Comparison of ENCODE assay signal across 8 cellular contexts in the genomic region with DNA sequence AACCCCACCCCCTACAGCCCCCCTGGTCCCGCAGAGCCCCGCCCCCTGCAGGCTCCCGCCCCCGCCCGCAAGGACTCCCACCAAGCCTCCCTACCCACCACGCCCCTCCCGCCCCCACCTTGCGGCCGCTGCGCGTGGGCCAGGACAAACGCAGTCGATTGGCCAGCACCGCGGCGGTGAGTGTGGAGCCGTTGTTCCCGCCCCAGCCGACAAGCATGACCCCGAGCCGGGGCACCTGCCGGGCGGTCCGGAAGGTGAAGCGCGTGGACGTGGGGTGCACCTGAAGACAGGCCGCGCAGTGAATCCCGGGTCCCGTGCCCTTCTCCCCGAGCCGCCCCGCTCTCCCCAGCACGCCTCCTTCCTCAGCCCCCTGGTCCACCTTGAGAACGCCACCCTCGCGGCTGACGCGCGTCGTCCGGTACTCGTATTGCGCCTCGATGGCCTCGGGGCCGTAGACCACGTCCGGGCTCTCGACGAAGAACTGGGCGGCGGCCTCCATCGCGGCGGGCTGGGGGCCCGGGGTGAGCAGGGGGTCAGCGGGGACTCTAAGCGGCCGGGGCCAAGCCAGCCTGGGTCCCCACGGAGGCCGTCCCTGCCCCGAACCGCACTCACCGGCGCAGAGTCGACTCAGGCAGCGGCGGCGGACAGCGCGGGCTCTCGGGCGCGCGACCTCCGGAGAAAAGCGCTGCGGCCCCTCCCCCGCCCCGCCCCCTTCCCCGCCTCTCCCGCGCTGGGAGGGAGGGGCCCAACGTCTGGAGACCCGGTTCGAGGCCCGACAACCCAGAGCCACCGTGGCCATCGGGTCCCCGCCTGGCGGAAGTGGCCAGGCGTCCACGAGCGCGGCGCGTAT. TPM values are rescaled to one million over a fixed set of nuclear protein-coding genes. Genes with fewer than 3 reads are reported as not detected.
A peak's percentile ranks its signal among the peaks of the same experiment; 100 is the strongest.
DNase-seq lines count a peak whose midpoint lies in the region; ATAC-seq, FAIRE-seq and TF ChIP-seq lines count a peak whose summit lies in the region.

TSS of gene ISYNA1 (minus strand) at position 653 of the 850 bp plus-strand sequence. CDS start at position 499, 154 bp downstream.

- H3K4me3 Mint-ChIP-seq in T-cell (peak within 1 kb of the TSS; percentile 74 to 79 (median 78)), immature natural killer cell (peak within 1 kb of the TSS; percentile 75 to 85 (median 82))

- H3K27ac ChIP-seq in BLaER1 treated with 17β-estradiol and CSF1 and Interleukin-3, amounts not matched to agents 10 nM and 100 nM, result peak within 1 kb of the TSS in 10 of 11 experiments; percentile 53 to 79 (median 70); a peak in 20 of 22 replicates
- peak within 1 kb of the TSS; percentile 53 to 88 (median 82) for H3K27ac ChIP-seq in spleen

- ATAC-seq in T-cell (replicated peaks in 1 of 4) (peak; percentile 25 to 38 (median 32)), HG03196 (IDR thresholded peaks at IDR 0.05; ENCODE audit: unreplicated experiment) (no peak), HG02840 (IDR thresholded peaks at IDR 0.05; ENCODE audit: low FRiP score, unreplicated experiment) (no peak)

- CTCF ChIA-PET in HEK293T (lab: Yijun Ruan, JAX), result no interaction called here
- CTCF ChIA-PET in T-cell (lab: Charles Lee), result interaction anchor here in 1 of 2 donors (0.5 to 0.6 kb wide), 2 partner anchors 15 to 134 kb away, joined by 3 to 7 read pairs; no protein-coding TSS in a partner anchor

- peaks cover 4 to 32% (median 19%) of the 10 kb centered on the region in 11 experiments; a peak in 18 of 22 replicates for H3K36me3 ChIP-seq in BLaER1 treated with 17β-estradiol and CSF1 and Interleukin-3, amounts not matched to agents 10 nM and 100 nM
- H3K36me3 ChIP-seq in bronchial epithelial cell (ENCODE audit: control insufficient read depth, insufficient read depth, low read length) (no peaks in the 10 kb centered on the region), spleen (peaks cover 0 to 17% (median 2%) of the 10 kb centered on the region in 6 donors)

- intact Hi-C loops in spleen (cut with DNase I; ENCODE audit: low total_unique reads), result no loop called here

- H3K4me2 ChIP-seq in BLaER1 treated with 17β-estradiol and CSF1 and Interleukin-3, amounts not matched to agents 10 nM and 100 nM, result peak within 1 kb of the TSS; percentile 93 to 99 (median 97)

- POLR2A ChIA-PET in HEK293T (lab: Yijun Ruan, JAX), result no interaction called here
- POLR2A ChIA-PET in T-cell (lab: Charles Lee), result interaction anchor here in 1 of 2 donors (0.7 kb wide), 1 partner anchor 72 kb away, joined by 6 read pairs; no protein-coding TSS in a partner anchor

- H3K9me3 Mint-ChIP-seq in T-cell, result peaks cover 0 to 3% (median 0%) of the 10 kb centered on the region in 3 donors
- H3K9me3 Mint-ChIP-seq in immature natural killer cell, result peaks cover 0 to 6% (median 5%) of the 10 kb centered on the region in 6 donors

- H3K9me3 ChIP-seq in BLaER1 treated with 17β-estradiol and CSF1 and Interleukin-3, amounts not matched to agents 10 nM and 100 nM (replicated peaks in 1 of 11), result no peaks in the 10 kb centered on the region
- no peaks in the 10 kb centered on the region for H3K9me3 ChIP-seq in spleen

- FAIRE-seq in bronchial epithelial cell (lab: Jason Lieb, UNC), result no peak

- peak; percentile 69 for DNase-seq in HEK293T (ENCODE audit: extremely low spot score)
- peak in 11 of 34 experiments; percentile 30 to 56 (median 46) for DNase-seq in T-cell
- DNase-seq in bronchial epithelial cell (ENCODE audit: low read depth), result no peak
- DNase-seq in immature natural killer cell, result peak; percentile 43 to 49 (median 45)
- peak; percentile 91 for DNase-seq in spleen

- H3K4me1 Mint-ChIP-seq in T-cell, result peaks cover 31 to 48% (median 40%) of the 10 kb centered on the region in 3 donors
- H3K4me1 Mint-ChIP-seq in immature natural killer cell, result peaks cover 32 to 44% of the 10 kb centered on the region in 2 donors

- H3K36me3 Mint-ChIP-seq in T-cell (peaks cover 4% of the 10 kb centered on the region), immature natural killer cell (peaks cover 4 to 5% (median 4%) of the 10 kb centered on the region in 3 donors)

- WGBS in spleen, 5 donors, result 0 to 1% (median 0%) methylated on average over 2 to 99 of the region's 99 CpGs

- H3K27me3 ChIP-seq in BLaER1 treated with 17β-estradiol and CSF1 and Interleukin-3, amounts not matched to agents 10 nM and 100 nM, result no peaks in the 10 kb centered on the region
- H3K27me3 ChIP-seq in bronchial epithelial cell (ENCODE audit: control insufficient read depth, insufficient read depth, low read length) (no peaks in the 10 kb centered on the region), spleen (replicated peaks in 1 of 7) (peaks cover 0 to 36% (median 0%) of the 10 kb centered on the region in 7 donors)

- H3K27ac Mint-ChIP-seq in T-cell (peak within 1 kb of the TSS; percentile 17 to 36), immature natural killer cell (peak within 1 kb of the TSS in 5 of 6 donors; percentile 55 to 74 (median 66))

- no peak for TF ChIP-seq POLR2A in spleen (IDR thresholded peaks at IDR 0.05)

- H3K4me3 ChIP-seq in BLaER1 treated with 17β-estradiol and CSF1 and Interleukin-3, amounts not matched to agents 10 nM and 100 nM, result peak within 1 kb of the TSS; percentile 51 to 77 (median 69)
- H3K4me3 ChIP-seq in bronchial epithelial cell (ENCODE audit: low read depth, low read length) (peak within 1 kb of the TSS; percentile 59), spleen (peak within 1 kb of the TSS; percentile 51 to 87 (median 62))

- TF ChIP-seq CTCF in bronchial epithelial cell (IDR thresholded peaks at IDR 0.05; ENCODE audit: insufficient read depth, low read length, severe bottlenecking) (no peak), spleen (IDR thresholded peaks at IDR 0.05 in 8 of 11, conservative IDR thresholded peaks at IDR 0.05 in 3 of 11) (peak in 1 of 11 experiments; percentile 4)

- peaks cover 50 to 74% (median 69%) of the 10 kb centered on the region in 10 experiments for H3K4me1 ChIP-seq in BLaER1 treated with 17β-estradiol and CSF1 and Interleukin-3, amounts not matched to agents 10 nM and 100 nM
- peaks cover 22 to 79% (median 53%) of the 10 kb centered on the region in 6 donors for H3K4me1 ChIP-seq in spleen

- peaks cover 42 to 81% (median 61%) of the 10 kb centered on the region in 11 experiments; a peak in 21 of 22 replicates for H4K20me1 ChIP-seq in BLaER1 treated with 17β-estradiol and CSF1 and Interleukin-3, amounts not matched to agents 10 nM and 100 nM

- H3K9ac ChIP-seq in BLaER1 treated with 17β-estradiol and CSF1 and Interleukin-3, amounts not matched to agents 10 nM and 100 nM, result peak within 1 kb of the TSS; percentile 67 to 86 (median 79)

- no peaks in the 10 kb centered on the region for H3K27me3 Mint-ChIP-seq in T-cell
- H3K27me3 Mint-ChIP-seq in immature natural killer cell (ENCODE audit: low read depth in 3 of 3), result peaks cover 17 to 35% (median 26%) of the 10 kb centered on the region in 3 donors

TF ChIP-seq in HEK293T, 16 proteins besides CTCF, POLR2A, EP300 and RAD21:
- no peak for TF ChIP-seq SUZ12 (IDR thresholded peaks at IDR 0.05)
- peak; percentile 43; the same call in 1 of the 2 replicates for TF ChIP-seq TARDBP (IDR thresholded peaks at IDR 0.05)
- no peak for TF ChIP-seq HDGF (IDR thresholded peaks at IDR 0.05; ENCODE audit: borderline replicate concordance)
- peak; percentile 75 for TF ChIP-seq L3MBTL2 (conservative IDR thresholded peaks at IDR 0.05)

RNA-seq across cellular contexts. Expression of gene ISYNA1, which starts in this region (rescaled TPM):
- total RNA-seq in T-cell, result 10 to 100 TPM; 38.3 to 59.8 (median 55.0) TPM
- 6.7 and 15.3 TPM in 2 replicates for total RNA-seq in bronchial epithelial cell
- polyA plus RNA-seq in immature natural killer cell, result 10 to 100 TPM; 29.7 to 32.2 (median 31.2) TPM
- total RNA-seq in spleen, result 10 to 100 TPM; 37.5 to 82.3 (median 44.4) TPM
- 10 to 100 TPM; 31.7 to 58.2 (median 49.0) TPM for polyA plus RNA-seq in spleen

Comparison
In these comparisons a context has a peak if more than half of its experiments do, and no peak if none do; other contexts are left out.
1. ATAC-seq: peak in T-cell (4 of 4); none in HG03196 (single experiment) and HG02840 (single experiment).
2. Peak in every context shown above with its lines, with median percentiles within 50 percentile points of each other: H3K4me3 ChIP-seq.